Comparison of ENCODE assay signal across 1 cellular context in the genomic region with DNA sequence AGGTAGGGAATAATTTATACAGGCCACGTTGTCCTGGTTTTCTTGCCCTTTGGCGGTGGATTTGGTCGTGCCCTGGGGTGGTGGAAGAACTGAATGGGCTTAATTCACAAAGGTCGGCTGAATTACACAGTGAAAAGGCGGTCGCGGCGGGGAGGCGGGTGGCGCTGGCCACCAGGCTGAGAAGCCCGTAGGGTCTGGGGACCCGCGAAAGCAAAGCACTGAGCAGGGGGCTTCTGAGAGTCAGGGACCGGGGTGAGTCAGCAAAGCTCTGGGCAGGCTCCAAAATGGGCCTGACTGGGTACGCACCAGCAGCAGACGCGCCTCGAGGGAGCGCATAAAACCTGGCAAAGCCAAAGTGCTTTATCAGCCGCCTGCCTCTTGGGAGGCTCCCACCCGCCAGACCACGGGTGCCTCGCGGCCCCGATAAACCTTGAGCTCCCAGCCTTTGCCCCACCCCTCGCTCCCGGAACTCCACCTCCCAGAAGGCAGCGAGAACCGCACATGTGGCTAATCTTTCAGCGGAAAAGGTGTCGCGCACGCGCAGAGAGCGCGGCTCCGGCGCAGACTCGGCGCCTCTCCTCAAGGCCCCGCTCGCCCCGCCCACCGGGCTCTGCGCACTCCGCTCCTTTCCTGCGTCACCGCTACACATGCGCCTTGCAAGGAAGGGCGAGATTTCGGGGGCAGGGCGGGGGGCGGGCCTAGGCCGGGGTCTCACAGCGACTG.
TF ChIP-seq lines count a peak whose summit lies in the region.

No MANE protein-coding gene starts in this region.

TF ChIP-seq in K562, 482 proteins besides CTCF, POLR2A, EP300 and RAD21 (continued from another document and continues in another):
- TF ChIP-seq, protein P1, sequence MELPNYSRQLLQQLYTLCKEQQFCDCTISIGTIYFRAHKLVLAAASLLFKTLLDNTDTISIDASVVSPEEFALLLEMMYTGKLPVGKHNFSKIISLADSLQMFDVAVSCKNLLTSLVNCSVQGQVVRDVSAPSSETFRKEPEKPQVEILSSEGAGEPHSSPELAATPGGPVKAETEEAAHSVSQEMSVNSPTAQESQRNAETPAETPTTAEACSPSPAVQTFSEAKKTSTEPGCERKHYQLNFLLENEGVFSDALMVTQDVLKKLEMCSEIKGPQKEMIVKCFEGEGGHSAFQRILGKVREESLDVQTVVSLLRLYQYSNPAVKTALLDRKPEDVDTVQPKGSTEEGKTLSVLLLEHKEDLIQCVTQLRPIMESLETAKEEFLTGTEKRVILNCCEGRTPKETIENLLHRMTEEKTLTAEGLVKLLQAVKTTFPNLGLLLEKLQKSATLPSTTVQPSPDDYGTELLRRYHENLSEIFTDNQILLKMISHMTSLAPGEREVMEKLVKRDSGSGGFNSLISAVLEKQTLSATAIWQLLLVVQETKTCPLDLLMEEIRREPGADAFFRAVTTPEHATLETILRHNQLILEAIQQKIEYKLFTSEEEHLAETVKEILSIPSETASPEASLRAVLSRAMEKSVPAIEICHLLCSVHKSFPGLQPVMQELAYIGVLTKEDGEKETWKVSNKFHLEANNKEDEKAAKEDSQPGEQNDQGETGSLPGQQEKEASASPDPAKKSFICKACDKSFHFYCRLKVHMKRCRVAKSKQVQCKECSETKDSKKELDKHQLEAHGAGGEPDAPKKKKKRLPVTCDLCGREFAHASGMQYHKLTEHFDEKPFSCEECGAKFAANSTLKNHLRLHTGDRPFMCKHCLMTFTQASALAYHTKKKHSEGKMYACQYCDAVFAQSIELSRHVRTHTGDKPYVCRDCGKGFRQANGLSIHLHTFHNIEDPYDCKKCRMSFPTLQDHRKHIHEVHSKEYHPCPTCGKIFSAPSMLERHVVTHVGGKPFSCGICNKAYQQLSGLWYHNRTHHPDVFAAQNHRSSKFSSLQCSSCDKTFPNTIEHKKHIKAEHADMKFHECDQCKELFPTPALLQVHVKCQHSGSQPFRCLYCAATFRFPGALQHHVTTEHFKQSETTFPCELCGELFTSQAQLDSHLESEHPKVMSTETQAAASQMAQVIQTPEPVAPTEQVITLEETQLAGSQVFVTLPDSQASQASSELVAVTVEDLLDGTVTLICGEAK (IDR thresholded peaks at IDR 0.05), result no peak
- TF ChIP-seq, protein P1 (CRISPR knock-in tag; IDR thresholded peaks at IDR 0.05), result no peak
- TF ChIP-seq GTF2A2 (tag; IDR thresholded peaks at IDR 0.05), result no peak
- TF ChIP-seq U2AF2 (optimal IDR thresholded peaks at IDR 0.05; ENCODE audit: low read depth, low read length), result no peak
- TF ChIP-seq, protein P2, sequence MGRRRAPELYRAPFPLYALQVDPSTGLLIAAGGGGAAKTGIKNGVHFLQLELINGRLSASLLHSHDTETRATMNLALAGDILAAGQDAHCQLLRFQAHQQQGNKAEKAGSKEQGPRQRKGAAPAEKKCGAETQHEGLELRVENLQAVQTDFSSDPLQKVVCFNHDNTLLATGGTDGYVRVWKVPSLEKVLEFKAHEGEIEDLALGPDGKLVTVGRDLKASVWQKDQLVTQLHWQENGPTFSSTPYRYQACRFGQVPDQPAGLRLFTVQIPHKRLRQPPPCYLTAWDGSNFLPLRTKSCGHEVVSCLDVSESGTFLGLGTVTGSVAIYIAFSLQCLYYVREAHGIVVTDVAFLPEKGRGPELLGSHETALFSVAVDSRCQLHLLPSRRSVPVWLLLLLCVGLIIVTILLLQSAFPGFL (CRISPR knock-in tag; IDR thresholded peaks at IDR 0.05), result no peak
- TF ChIP-seq, protein P3, sequence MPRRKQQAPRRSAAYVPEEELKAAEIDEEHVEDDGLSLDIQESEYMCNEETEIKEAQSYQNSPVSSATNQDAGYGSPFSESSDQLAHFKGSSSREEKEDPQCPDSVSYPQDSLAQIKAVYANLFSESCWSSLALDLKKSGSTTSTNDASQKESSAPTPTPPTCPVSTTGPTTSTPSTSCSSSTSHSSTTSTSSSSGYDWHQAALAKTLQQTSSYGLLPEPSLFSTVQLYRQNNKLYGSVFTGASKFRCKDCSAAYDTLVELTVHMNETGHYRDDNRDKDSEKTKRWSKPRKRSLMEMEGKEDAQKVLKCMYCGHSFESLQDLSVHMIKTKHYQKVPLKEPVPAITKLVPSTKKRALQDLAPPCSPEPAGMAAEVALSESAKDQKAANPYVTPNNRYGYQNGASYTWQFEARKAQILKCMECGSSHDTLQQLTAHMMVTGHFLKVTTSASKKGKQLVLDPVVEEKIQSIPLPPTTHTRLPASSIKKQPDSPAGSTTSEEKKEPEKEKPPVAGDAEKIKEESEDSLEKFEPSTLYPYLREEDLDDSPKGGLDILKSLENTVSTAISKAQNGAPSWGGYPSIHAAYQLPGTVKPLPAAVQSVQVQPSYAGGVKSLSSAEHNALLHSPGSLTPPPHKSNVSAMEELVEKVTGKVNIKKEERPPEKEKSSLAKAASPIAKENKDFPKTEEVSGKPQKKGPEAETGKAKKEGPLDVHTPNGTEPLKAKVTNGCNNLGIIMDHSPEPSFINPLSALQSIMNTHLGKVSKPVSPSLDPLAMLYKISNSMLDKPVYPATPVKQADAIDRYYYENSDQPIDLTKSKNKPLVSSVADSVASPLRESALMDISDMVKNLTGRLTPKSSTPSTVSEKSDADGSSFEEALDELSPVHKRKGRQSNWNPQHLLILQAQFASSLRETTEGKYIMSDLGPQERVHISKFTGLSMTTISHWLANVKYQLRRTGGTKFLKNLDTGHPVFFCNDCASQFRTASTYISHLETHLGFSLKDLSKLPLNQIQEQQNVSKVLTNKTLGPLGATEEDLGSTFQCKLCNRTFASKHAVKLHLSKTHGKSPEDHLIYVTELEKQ (CRISPR knock-in tag; IDR thresholded peaks at IDR 0.05), result no peak
- TF ChIP-seq PTBP1 (IDR thresholded peaks at IDR 0.05; ENCODE audit: low read depth, low read length), result 0 out of 2 replicates have a peak, but pooled peaks have one; percentile 65
- TF ChIP-seq SRF (CRISPR knock-in tag; IDR thresholded peaks at IDR 0.05), result peak in 1 of 2 experiments; percentile 44; a peak in 3 of 4 replicates
- no peak for TF ChIP-seq KAT7 (CRISPR knock-in tag; IDR thresholded peaks at IDR 0.05; ENCODE audit: borderline replicate concordance)
- 0 out of 2 replicates have a peak, but pooled peaks have one; percentile 73 for TF ChIP-seq HDAC8 (tag; IDR thresholded peaks at IDR 0.05)
- TF ChIP-seq NR2F6 (CRISPR knock-in tag; IDR thresholded peaks at IDR 0.05), result no peak
- TF ChIP-seq, protein P4, sequence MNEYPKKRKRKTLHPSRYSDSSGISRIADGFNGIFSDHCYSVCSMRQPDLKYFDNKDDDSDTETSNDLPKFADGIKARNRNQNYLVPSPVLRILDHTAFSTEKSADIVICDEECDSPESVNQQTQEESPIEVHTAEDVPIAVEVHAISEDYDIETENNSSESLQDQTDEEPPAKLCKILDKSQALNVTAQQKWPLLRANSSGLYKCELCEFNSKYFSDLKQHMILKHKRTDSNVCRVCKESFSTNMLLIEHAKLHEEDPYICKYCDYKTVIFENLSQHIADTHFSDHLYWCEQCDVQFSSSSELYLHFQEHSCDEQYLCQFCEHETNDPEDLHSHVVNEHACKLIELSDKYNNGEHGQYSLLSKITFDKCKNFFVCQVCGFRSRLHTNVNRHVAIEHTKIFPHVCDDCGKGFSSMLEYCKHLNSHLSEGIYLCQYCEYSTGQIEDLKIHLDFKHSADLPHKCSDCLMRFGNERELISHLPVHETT (CRISPR knock-in tag; conservative IDR thresholded peaks at IDR 0.05 in 1 of 2, IDR thresholded peaks at IDR 0.05 in 1 of 2), result peak in 1 of 2 experiments; percentile 80; a peak in 1 of 4 replicates
- TF ChIP-seq ZNF274 (IDR thresholded peaks at IDR 0.05; ENCODE audit: borderline replicate concordance, low read depth, low read length), result no peak
- TF ChIP-seq ZFX (CRISPR knock-in tag; IDR thresholded peaks at IDR 0.05), result no peak
- TF ChIP-seq POU5F1 (IDR thresholded peaks at IDR 0.05; ENCODE audit: borderline replicate concordance, low read depth, low read length, partially characterized antibody), result peak; percentile 72
- peak; percentile 64; the same call in 1 of the 2 replicates for TF ChIP-seq GATA2 (CRISPR knock-in tag; IDR thresholded peaks at IDR 0.05)
- TF ChIP-seq FOXM1 (IDR thresholded peaks at IDR 0.05; ENCODE audit: low read depth), result 0 out of 2 replicates have a peak, but pooled peaks have one; percentile 17
- no peak for TF ChIP-seq FOXM1 (CRISPR knock-in tag; IDR thresholded peaks at IDR 0.05; ENCODE audit: low read depth)
- peak; percentile 86 for TF ChIP-seq ZNF316 (IDR thresholded peaks at IDR 0.05)
- 0 out of 2 replicates have a peak, but pooled peaks have one; percentile 9 for TF ChIP-seq CHD2 (IDR thresholded peaks at IDR 0.05; ENCODE audit: low read depth, low read length)
- no peak for TF ChIP-seq HNRNPH1 (optimal IDR thresholded peaks at IDR 0.05; ENCODE audit: low read depth, low read length)
- no peak for TF ChIP-seq ZNF79 (CRISPR knock-in tag; IDR thresholded peaks at IDR 0.05; ENCODE audit: low read depth)
- TF ChIP-seq, protein P5, sequence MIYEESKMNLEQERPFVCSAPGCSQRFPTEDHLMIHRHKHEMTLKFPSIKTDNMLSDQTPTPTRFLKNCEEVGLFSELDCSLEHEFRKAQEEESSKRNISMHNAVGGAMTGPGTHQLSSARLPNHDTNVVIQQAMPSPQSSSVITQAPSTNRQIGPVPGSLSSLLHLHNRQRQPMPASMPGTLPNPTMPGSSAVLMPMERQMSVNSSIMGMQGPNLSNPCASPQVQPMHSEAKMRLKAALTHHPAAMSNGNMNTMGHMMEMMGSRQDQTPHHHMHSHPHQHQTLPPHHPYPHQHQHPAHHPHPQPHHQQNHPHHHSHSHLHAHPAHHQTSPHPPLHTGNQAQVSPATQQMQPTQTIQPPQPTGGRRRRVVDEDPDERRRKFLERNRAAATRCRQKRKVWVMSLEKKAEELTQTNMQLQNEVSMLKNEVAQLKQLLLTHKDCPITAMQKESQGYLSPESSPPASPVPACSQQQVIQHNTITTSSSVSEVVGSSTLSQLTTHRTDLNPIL (CRISPR knock-in tag; IDR thresholded peaks at IDR 0.05), result no peak
- peak; percentile 23; the same call in 1 of the 2 replicates for TF ChIP-seq LEF1 (IDR thresholded peaks at IDR 0.05)
- TF ChIP-seq, protein P6, sequence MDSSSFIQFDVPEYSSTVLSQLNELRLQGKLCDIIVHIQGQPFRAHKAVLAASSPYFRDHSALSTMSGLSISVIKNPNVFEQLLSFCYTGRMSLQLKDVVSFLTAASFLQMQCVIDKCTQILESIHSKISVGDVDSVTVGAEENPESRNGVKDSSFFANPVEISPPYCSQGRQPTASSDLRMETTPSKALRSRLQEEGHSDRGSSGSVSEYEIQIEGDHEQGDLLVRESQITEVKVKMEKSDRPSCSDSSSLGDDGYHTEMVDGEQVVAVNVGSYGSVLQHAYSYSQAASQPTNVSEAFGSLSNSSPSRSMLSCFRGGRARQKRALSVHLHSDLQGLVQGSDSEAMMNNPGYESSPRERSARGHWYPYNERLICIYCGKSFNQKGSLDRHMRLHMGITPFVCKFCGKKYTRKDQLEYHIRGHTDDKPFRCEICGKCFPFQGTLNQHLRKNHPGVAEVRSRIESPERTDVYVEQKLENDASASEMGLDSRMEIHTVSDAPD (CRISPR knock-in tag; IDR thresholded peaks at IDR 0.05), result no peak
- TF ChIP-seq IRF2 (CRISPR knock-in tag; IDR thresholded peaks at IDR 0.05), result no peak
- 0 out of 2 replicates have a peak, but pooled peaks have one; percentile 37 for TF ChIP-seq PHB2 (IDR thresholded peaks at IDR 0.05; ENCODE audit: low read depth)
- peak; percentile 5 to 11; a peak in 1 of 4 replicates for TF ChIP-seq RCOR1 (IDR thresholded peaks at IDR 0.05; ENCODE audit: borderline replicate concordance in 1 of 2, low read depth in 2 of 2, low read length in 2 of 2)
- TF ChIP-seq SETDB1 (IDR thresholded peaks at IDR 0.05; ENCODE audit: low read length), result peak; percentile 92
- TF ChIP-seq LCOR (CRISPR knock-in tag; IDR thresholded peaks at IDR 0.05), result peak; percentile 89
- TF ChIP-seq, protein P7, sequence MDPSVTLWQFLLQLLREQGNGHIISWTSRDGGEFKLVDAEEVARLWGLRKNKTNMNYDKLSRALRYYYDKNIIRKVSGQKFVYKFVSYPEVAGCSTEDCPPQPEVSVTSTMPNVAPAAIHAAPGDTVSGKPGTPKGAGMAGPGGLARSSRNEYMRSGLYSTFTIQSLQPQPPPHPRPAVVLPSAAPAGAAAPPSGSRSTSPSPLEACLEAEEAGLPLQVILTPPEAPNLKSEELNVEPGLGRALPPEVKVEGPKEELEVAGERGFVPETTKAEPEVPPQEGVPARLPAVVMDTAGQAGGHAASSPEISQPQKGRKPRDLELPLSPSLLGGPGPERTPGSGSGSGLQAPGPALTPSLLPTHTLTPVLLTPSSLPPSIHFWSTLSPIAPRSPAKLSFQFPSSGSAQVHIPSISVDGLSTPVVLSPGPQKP (CRISPR knock-in tag; IDR thresholded peaks at IDR 0.05), result no peak
- peak in 1 of 2 experiments; percentile 47; a peak in 1 of 4 replicates for TF ChIP-seq TEAD1 (CRISPR knock-in tag; IDR thresholded peaks at IDR 0.05)
- peak; percentile 97 for TF ChIP-seq MYC (IDR thresholded peaks at IDR 0.05; ENCODE audit: low read depth, low read length)
- TF ChIP-seq MYC (CRISPR knock-in tag; IDR thresholded peaks at IDR 0.05; ENCODE audit: borderline replicate concordance, low read depth), result peak; percentile 79; the same call in 1 of the 2 replicates
- no peak for TF ChIP-seq RBM17 (IDR thresholded peaks at IDR 0.05; ENCODE audit: borderline replicate concordance, low read depth, low read length)
- TF ChIP-seq ATF1 (CRISPR knock-in tag; IDR thresholded peaks at IDR 0.05), result no peak
- peak; percentile 84 for TF ChIP-seq ATF1 (tag; IDR thresholded peaks at IDR 0.05)
- no peak for TF ChIP-seq ZNF408 (CRISPR knock-in tag; IDR thresholded peaks at IDR 0.05; ENCODE audit: low read depth)
- TF ChIP-seq ZNF24 (IDR thresholded peaks at IDR 0.05), result peak; percentile 79
- no peak for TF ChIP-seq BACH1 (tag; IDR thresholded peaks at IDR 0.05)
- TF ChIP-seq KLF16 (IDR thresholded peaks at IDR 0.05), result peak; percentile 69
